Comparison of ENCODE assay signal across 9 cellular contexts in genomic region chr20:36399147-36399968, GRCh38.
DNase-seq lines count a peak whose midpoint lies in the region; ATAC-seq, FAIRE-seq and TF ChIP-seq lines count a peak whose summit lies in the region.
"Had no signal": no experiment of that assay in that cellular context is flagged by ENCODE, and none has a peak within 500 bp of the region (broad histone marks: within the 10 kb centered on the region; RNA-seq: fewer than 3 reads in every experiment).

No MANE protein-coding gene starts in this region.

- H4K20me1 ChIP-seq in OCI-LY7 (ENCODE audit: insufficient read depth, low read length) (no peaks in the 10 kb centered on the region), astrocyte (ENCODE audit: insufficient read depth, low read length) (no peaks in the 10 kb centered on the region)

- H3K36me3 Mint-ChIP-seq in Caco-2 (ENCODE audit: insufficient read depth, unreplicated experiment) (no peaks in the 10 kb centered on the region), astrocyte (ENCODE audit: low read depth, unreplicated experiment) (no peaks in the 10 kb centered on the region)

- H3K4me2 ChIP-seq in OCI-LY7 (ENCODE audit: low read length) = no peak overlapping the region
- no peak overlapping the region for H3K4me2 ChIP-seq in astrocyte (ENCODE audit: low read length)

- FAIRE-seq in H54 (lab: Jason Lieb, UNC) (no peak), astrocyte (lab: Jason Lieb, UNC) (no peak)

- 0 out of 2 replicates have a peak, but pooled peaks cover 2% of the 10 kb centered on the region for H3K9me3 ChIP-seq in Caco-2
- no peaks in the 10 kb centered on the region for H3K9me3 ChIP-seq in OCI-LY7 (ENCODE audit: low read length)
- H3K9me3 ChIP-seq in astrocyte (ENCODE audit: insufficient read depth, low read depth, low read length) = no peaks in the 10 kb centered on the region

- H3K27me3 Mint-ChIP-seq in Caco-2 (ENCODE audit: insufficient read depth, unreplicated experiment) (peaks cover 12% of the 10 kb centered on the region), astrocyte (ENCODE audit: low read depth, unreplicated experiment) (peaks cover 25% of the 10 kb centered on the region)

- H3K27ac Mint-ChIP-seq in Caco-2 (ENCODE audit: unreplicated experiment) = no peak overlapping the region
- no peak overlapping the region for H3K27ac Mint-ChIP-seq in astrocyte (ENCODE audit: unreplicated experiment)
- H3K27ac Mint-ChIP-seq: T-helper 1 cell treated with Interleukin-12 subunit alpha and Interleukin-12 subunit beta and Interleukin-4 antibody, amounts not matched to agents 30 μg/mL and 1 μg/mL, for 36 hours had no signal

- intact Hi-C loops in Caco-2 (cut with micrococcal nuclease; ENCODE audit: unreplicated experiment) (loop anchor here (5.0 kb wide), 2 partner anchors 37 to 127 kb away; no protein-coding TSS in a partner anchor), OCI-LY7 (cut with micrococcal nuclease; ENCODE audit: unreplicated experiment) (no loop called here)

- no peak overlapping the region for H3K9ac ChIP-seq in astrocyte (ENCODE audit: low read length)

- H3K4me1 Mint-ChIP-seq in Caco-2 (ENCODE audit: low read depth, unreplicated experiment) (no peaks in the 10 kb centered on the region), astrocyte (ENCODE audit: low read depth, unreplicated experiment) (no peaks in the 10 kb centered on the region)

- POLR2A ChIA-PET in Caco-2 (lab: Charles Lee) = interaction anchor here (0.7 kb wide), 1 partner anchor 163 kb away, joined by 3 read pairs; the partner anchor contains the start of gene AAR2
- POLR2A ChIA-PET in OCI-LY7 (lab: Charles Lee) = no interaction called here

- H3K36me3 ChIP-seq in Caco-2 (ENCODE audit: control insufficient read depth, insufficient read depth, low read length) (no peaks in the 10 kb centered on the region), OCI-LY7 (ENCODE audit: insufficient read depth, low read length) (no peaks in the 10 kb centered on the region), astrocyte (ENCODE audit: insufficient read depth, low read length) (no peaks in the 10 kb centered on the region)

- H3K9me3 Mint-ChIP-seq in Caco-2 (ENCODE audit: unreplicated experiment) (peaks cover 12% of the 10 kb centered on the region), astrocyte (ENCODE audit: unreplicated experiment) (no peaks in the 10 kb centered on the region)

- H3K27ac ChIP-seq in OCI-LY7 (ENCODE audit: low read depth, low read length, poor library complexity, severe bottlenecking) (no peak overlapping the region), astrocyte (ENCODE audit: low read depth, low read length) (no peak overlapping the region)

- DNase-seq in Caco-2 (peak; percentile 86 to 87), H54 (ENCODE audit: insufficient read length, low spot score) (peak; percentile 84), OCI-LY7 (ENCODE audit: low spot score) (peak; percentile 72), astrocyte (ENCODE audit: low read depth) (no peak), lung microvascular endothelial cell (ENCODE audit: low read depth in 2 of 2) (peak; percentile 54 to 89)

- BruUV-seq in Caco-2 (replicated peaks; lab: Mats Ljungman, UMichigan) (no TSS peak), OCI-LY7 (replicated peaks; lab: Mats Ljungman, UMichigan) (no TSS peak)

- H3K9me2 ChIP-seq in OCI-LY7 (ENCODE audit: insufficient read depth, low read length) = no peaks in the 10 kb centered on the region

- H2AFZ ChIP-seq in OCI-LY7 (ENCODE audit: low read length) (peak overlapping the region; percentile 38; the same call in 1 of the 2 replicates), astrocyte (ENCODE audit: low read depth, low read length) (no peak overlapping the region)

- H3K4me3 Mint-ChIP-seq in Caco-2 (ENCODE audit: unreplicated experiment) (no peak overlapping the region), astrocyte (ENCODE audit: unreplicated experiment) (no peak overlapping the region)
- H3K4me3 Mint-ChIP-seq: T-helper 1 cell treated with Interleukin-12 subunit alpha and Interleukin-12 subunit beta and Interleukin-4 antibody, amounts not matched to agents 30 μg/mL and 1 μg/mL, for 36 hours had no signal

- H3K4me1 ChIP-seq in Caco-2 (no peaks in the 10 kb centered on the region), OCI-LY7 (ENCODE audit: insufficient read depth, low read length, poor library complexity, severe bottlenecking) (peaks cover 5% of the 10 kb centered on the region), astrocyte (ENCODE audit: insufficient read depth, low read length) (no peaks in the 10 kb centered on the region)

- no peaks in the 10 kb centered on the region for H3K27me3 ChIP-seq in Caco-2 (replicated peaks; ENCODE audit: control insufficient read depth, insufficient read depth, low read length)
- peaks cover 38% of the 10 kb centered on the region for H3K27me3 ChIP-seq in astrocyte (ENCODE audit: insufficient read depth, low read length)

- TF ChIP-seq POLR2A in H54 (IDR thresholded peaks at IDR 0.05; ENCODE audit: low read depth, low read length) = no peak

- CTCF ChIA-PET in Caco-2 (lab: Charles Lee) (interaction anchor here (0.5 to 2.2 kb wide), 30 partner anchors 8 to 1611 kb away, joined by 3 to 31 read pairs (median 4); partner anchors contain the start of gene AAR2), OCI-LY7 (lab: Charles Lee; ENCODE audit: unreplicated experiment) (interaction anchor here (0.8 to 1.8 kb wide), 3 partner anchors 9 to 125 kb away, joined by 3 to 4 read pairs (median 4); no protein-coding TSS in a partner anchor)

- TF ChIP-seq CTCF in Caco-2 (IDR thresholded peaks at IDR 0.05; ENCODE audit: insufficient read depth in 1 of 2, low read depth in 1 of 2, low read length in 1 of 2, severe bottlenecking in 1 of 2, unreplicated experiment in 1 of 2) (peak; percentile 69 to 72), OCI-LY7 (conservative IDR thresholded peaks at IDR 0.05; ENCODE audit: low read length) (peak; percentile 85), astrocyte (IDR thresholded peaks at IDR 0.05; ENCODE audit: insufficient read depth, low read depth, low read length) (peak; percentile 32)

- no peak overlapping the region for H3K4me3 ChIP-seq in Caco-2 (ENCODE audit: low read depth, low read length)
- H3K4me3 ChIP-seq in OCI-LY7 (ENCODE audit: low read depth, low read length, poor library complexity, severe bottlenecking) = no peak overlapping the region
- no peak overlapping the region for H3K4me3 ChIP-seq in astrocyte (ENCODE audit: insufficient read depth, low read depth, low read length)

- ATAC-seq in HG03520 (IDR thresholded peaks at IDR 0.05; ENCODE audit: unreplicated experiment) (no peak), GM18517 (IDR thresholded peaks at IDR 0.05; ENCODE audit: unreplicated experiment) (no peak), HG02852 (IDR thresholded peaks at IDR 0.05; ENCODE audit: unreplicated experiment) (no peak)

- no peaks in the 10 kb centered on the region for H3K79me2 ChIP-seq in OCI-LY7 (ENCODE audit: insufficient read depth, low read depth, low read length)
- H3K79me2 ChIP-seq in astrocyte (ENCODE audit: insufficient read depth, low read length) = no peaks in the 10 kb centered on the region

Comparison
In these comparisons a context has a peak if more than half of its experiments do, and no peak if none do; other contexts are left out.
1. CTCF ChIP-seq: peak in every context shown above with its lines; median percentile 85 in OCI-LY7; 70 in Caco-2; 32 in astrocyte.